Comparison of ENCODE assay signal across 8 cellular contexts in the genomic region with DNA sequence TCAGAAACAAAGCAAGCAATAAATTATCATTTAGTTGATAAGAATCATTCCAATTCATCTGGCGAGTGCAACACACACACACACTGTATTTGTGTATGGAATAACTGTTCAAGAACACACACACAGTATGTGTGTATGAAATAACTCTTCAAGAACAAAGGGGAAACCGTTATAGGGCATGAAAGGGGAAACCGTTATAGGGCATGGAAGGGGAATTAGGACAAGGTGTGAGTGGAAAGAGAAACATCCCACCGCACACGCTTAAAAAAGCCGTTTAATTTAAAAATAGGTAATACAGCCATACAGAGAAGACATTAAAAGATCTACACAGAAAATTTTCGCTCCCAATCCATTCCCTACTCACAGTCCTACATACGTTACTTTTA. TPM values are rescaled to one million over a fixed set of nuclear protein-coding genes. Genes with fewer than 3 reads are reported as not detected.
DNase-seq lines count a peak whose midpoint lies in the region; ATAC-seq and TF ChIP-seq lines count a peak whose summit lies in the region.

No MANE protein-coding gene starts in this region.

- peak overlapping the region; percentile 30 to 90 (median 72) for H3K27ac Mint-ChIP-seq in CD14-positive monocyte
- H3K27ac Mint-ChIP-seq in mesothelial cell of epicardium: peak overlapping the region; percentile 73

- no peak for TF ChIP-seq CTCF in CD14-positive monocyte (IDR thresholded peaks at IDR 0.05)
- TF ChIP-seq CTCF in astrocyte of the spinal cord (IDR thresholded peaks at IDR 0.05; ENCODE audit: low read depth, low read length): no peak
- TF ChIP-seq CTCF in mesothelial cell of epicardium (IDR thresholded peaks at IDR 0.05; ENCODE audit: unreplicated experiment): no peak
- no peak for TF ChIP-seq CTCF in GM10248 (IDR thresholded peaks at IDR 0.05; ENCODE audit: control extremely low read depth, extremely low read depth, low read depth, missing control alignments)

- H3K4me1 Mint-ChIP-seq in CD14-positive monocyte (peaks cover 18% of the 10 kb centered on the region), mesothelial cell of epicardium (peaks cover 20% of the 10 kb centered on the region)

- no peak for DNase-seq in CD14-positive monocyte (ENCODE audit: low spot score)
- DNase-seq in astrocyte of the spinal cord (ENCODE audit: low read depth, low spot score): no peak
- no peak for DNase-seq in mesothelial cell of epicardium (ENCODE audit: low spot score in 2 of 2, unreplicated experiment in 2 of 2)
- DNase-seq in GM10248 (ENCODE audit: extremely low spot score): no peak
- DNase-seq in GOT3 (lab: John Stamatoyannopoulos, UW): no peak

- intact Hi-C loops in CD14-positive monocyte (cut with micrococcal nuclease): loop anchor here (1.0 to 5.0 kb wide), 5 partner anchors 18 to 228 kb away; partner anchors contain the start of genes NIFK (in 2 of the 2) and RNU4ATAC (in 1 of the 2)

- no peaks in the 10 kb centered on the region for H3K9me3 Mint-ChIP-seq in CD14-positive monocyte
- no peaks in the 10 kb centered on the region for H3K9me3 Mint-ChIP-seq in mesothelial cell of epicardium

- H3K27me3 Mint-ChIP-seq in CD14-positive monocyte (ENCODE audit: low read depth in 3 of 3) (peaks cover 0 to 2% (median 0%) of the 10 kb centered on the region in 3 donors), mesothelial cell of epicardium (ENCODE audit: low read depth) (no peaks in the 10 kb centered on the region)

- peak overlapping the region; percentile 91 to 95 for H3K4me3 Mint-ChIP-seq in CD14-positive monocyte
- H3K4me3 Mint-ChIP-seq in mesothelial cell of epicardium: peak overlapping the region; percentile 93

- CTCF ChIA-PET in GM10248 (lab: Yijun Ruan, JAX): interaction anchor here (1.2 kb wide), 1 partner anchor 224 kb away, joined by 3 read pairs; the partner anchor contains the start of gene RNU4ATAC

- peak; percentile 1 for ATAC-seq in HG02981 (IDR thresholded peaks at IDR 0.05; ENCODE audit: unreplicated experiment)
- ATAC-seq in HG02571 (IDR thresholded peaks at IDR 0.05; ENCODE audit: unreplicated experiment): no peak
- ATAC-seq in GM18907 (IDR thresholded peaks at IDR 0.05; ENCODE audit: unreplicated experiment): no peak

- H3K4me3 ChIP-seq in astrocyte of the spinal cord (ENCODE audit: low read depth, low read length): peak overlapping the region; percentile 94

- in situ Hi-C loops in astrocyte of the spinal cord (cut with HindIII; ENCODE audit: low sequenced_read_pairs): no loop called here

- H3K36me3 Mint-ChIP-seq in CD14-positive monocyte: peaks cover 8 to 22% of the 10 kb centered on the region in 2 donors
- H3K36me3 Mint-ChIP-seq in mesothelial cell of epicardium: no peaks in the 10 kb centered on the region

- POLR2A ChIA-PET in GM10248 (lab: Yijun Ruan, JAX): no interaction called here

RNA-seq across cellular contexts. Expression of gene TSN, which starts 0.6 kb away (rescaled TPM):
- 10 to 100 TPM; 65.5 to 66.5 TPM for polyA plus RNA-seq in CD14-positive monocyte
- total RNA-seq in mesothelial cell of epicardium: 60.4 to 63.4 TPM (median 63.1 TPM) in 3 replicates

RNA-seq across cellular contexts. Expression of gene NIFK, which starts 18.2 kb away (rescaled TPM):
- 10 to 100 TPM; 30.6 to 32.6 TPM for polyA plus RNA-seq in CD14-positive monocyte
- total RNA-seq in mesothelial cell of epicardium: 46.6 to 54.2 TPM (median 50.7 TPM) in 3 replicates
